Comparison of ENCODE assay signal across 36 cellular contexts in the genomic region with DNA sequence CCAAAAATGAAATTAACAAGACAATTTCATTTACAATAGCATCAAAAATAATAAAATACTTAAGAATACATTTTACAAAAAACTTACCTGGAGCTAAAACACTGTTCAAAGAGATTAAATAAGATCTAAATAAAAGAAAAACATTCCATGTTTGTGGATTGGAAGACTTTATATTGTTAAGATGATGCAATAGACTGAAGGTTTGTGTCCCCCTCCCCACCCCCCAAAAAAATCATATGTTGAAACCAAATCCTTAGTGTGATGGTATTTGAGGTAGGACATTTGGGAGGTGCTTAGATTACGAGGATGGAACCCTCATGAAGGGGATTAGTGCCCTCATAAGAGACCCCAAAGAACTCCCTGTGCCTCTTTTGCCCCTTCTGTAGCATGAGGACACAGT.
DNase-seq lines count a peak whose midpoint lies in the region; ATAC-seq, FAIRE-seq and TF ChIP-seq lines count a peak whose summit lies in the region.
"Had no signal": no experiment of that assay in that cellular context is flagged by ENCODE, and none has a peak within 500 bp of the region (broad histone marks: within the 10 kb centered on the region; RNA-seq: fewer than 3 reads in every experiment).

No MANE protein-coding gene starts in this region.

- H4K20me1 ChIP-seq in HepG2 (ENCODE audit: insufficient read depth, low read length) (no peaks in the 10 kb centered on the region), K562 (replicated peaks; ENCODE audit: control insufficient read depth, insufficient read depth, low read length) (no peaks in the 10 kb centered on the region)
- H4K20me1 ChIP-seq: BLaER1; BLaER1 treated with 17β-estradiol and CSF1 and Interleukin-3, amounts not matched to agents 10 nM and 100 nM had no signal

- 0 out of 5 replicates have a peak, but pooled peaks cover 0 to 1% of the 10 kb centered on the region in 2 experiments for H3K27me3 ChIP-seq in HepG2 (ENCODE audit: control insufficient read depth in 1 of 2, insufficient read depth in 2 of 2, low read length in 2 of 2)
- no peaks in the 10 kb centered on the region for H3K27me3 ChIP-seq in right lobe of liver
- H3K27me3 ChIP-seq in K562 (ENCODE audit: control insufficient read depth in 2 of 2, insufficient read depth in 2 of 2, low read length in 2 of 2), result no peaks in the 10 kb centered on the region; a peak in 2 of 5 replicates
- H3K27me3 ChIP-seq in effector memory CD4-positive, alpha-beta T cell (replicated peaks; ENCODE audit: control insufficient read depth, insufficient read depth, low read length, poor library complexity, severe bottlenecking), result no peaks in the 10 kb centered on the region
- H3K27me3 ChIP-seq: BE2C; BLaER1; BLaER1 treated with 17β-estradiol and CSF1 and Interleukin-3, amounts not matched to agents 10 nM and 100 nM had no signal

- TF ChIP-seq POLR2A in HepG2 (IDR thresholded peaks at IDR 0.05; ENCODE audit: insufficient read depth in 1 of 2, low read depth in 2 of 2, low read length in 2 of 2) (no peak), right lobe of liver (IDR thresholded peaks at IDR 0.05) (no peak), K562 (conservative IDR thresholded peaks at IDR 0.05) (no peak)

- H3K36me3 ChIP-seq in HepG2 (replicated peaks in 1 of 2; ENCODE audit: control insufficient read depth in 1 of 2, insufficient read depth in 2 of 2, low read length in 2 of 2) (no peaks in the 10 kb centered on the region), right lobe of liver (no peaks in the 10 kb centered on the region), K562 (ENCODE audit: control insufficient read depth, insufficient read depth, low read length) (no peaks in the 10 kb centered on the region)
- no peaks in the 10 kb centered on the region for H3K36me3 ChIP-seq in effector memory CD4-positive, alpha-beta T cell (ENCODE audit: control insufficient read depth, insufficient read depth, low read length)
- H3K36me3 ChIP-seq: BE2C; BLaER1; BLaER1 treated with 17β-estradiol and CSF1 and Interleukin-3, amounts not matched to agents 10 nM and 100 nM had no signal

- no peak overlapping the region for H3K4me3 ChIP-seq in HepG2 (replicated peaks in 1 of 3; ENCODE audit: insufficient read depth in 1 of 3, low read depth in 2 of 3, low read length in 3 of 3)
- H3K4me3 ChIP-seq in right lobe of liver, result no peak overlapping the region
- no peak overlapping the region for H3K4me3 ChIP-seq in K562
- H3K4me3 ChIP-seq in effector memory CD4-positive, alpha-beta T cell (ENCODE audit: insufficient read depth, low read depth, low read length, poor library complexity, severe bottlenecking), result no peak overlapping the region
- H3K4me3 ChIP-seq: A549; BLaER1; BLaER1 treated with 17β-estradiol and CSF1 and Interleukin-3, amounts not matched to agents 10 nM and 100 nM had no signal

- in situ Hi-C loops in HepG2 (cut with HindIII; ENCODE audit: extremely low pct_ligation_motif_present, low pct_unique_long_range_greater_than_20kb) (no loop called here), K562 (cut with MboI) (no loop called here)

- intact Hi-C loops in HepG2 (cut with micrococcal nuclease; ENCODE audit: unreplicated experiment) (no loop called here), right lobe of liver (cut with DNase I) (no loop called here), K562 (cut with micrococcal nuclease) (loop anchor here (2.0 kb wide), 1 partner anchor 21 kb away; no protein-coding TSS in a partner anchor)
- intact Hi-C loops in activated naive CD4-positive, alpha-beta T cell treated with anti-CD3 and anti-CD28 coated beads for 36 hours (cut with micrococcal nuclease), result no loop called here

- H3K4me1 ChIP-seq in HepG2 (ENCODE audit: insufficient read depth, low read length) (no peaks in the 10 kb centered on the region), right lobe of liver (no peaks in the 10 kb centered on the region), K562 (replicated peaks in 1 of 2; ENCODE audit: control insufficient read depth in 2 of 2, insufficient read depth in 2 of 2, low read length in 2 of 2) (no peaks in the 10 kb centered on the region)
- no peaks in the 10 kb centered on the region for H3K4me1 ChIP-seq in effector memory CD4-positive, alpha-beta T cell (ENCODE audit: control insufficient read depth, insufficient read depth, low read length, poor library complexity, severe bottlenecking)
- H3K4me1 ChIP-seq: A549; BE2C; BLaER1; BLaER1 treated with 17β-estradiol and CSF1 and Interleukin-3, amounts not matched to agents 10 nM and 100 nM; Caco-2 had no signal

- FAIRE-seq in HepG2 (lab: Jason Lieb, UNC), result no peak
- FAIRE-seq in A204.1 (lab: Jason Lieb, UNC), result peak; percentile 84
- peak; percentile 16 for FAIRE-seq in RCC 7860 (lab: Jason Lieb, UNC)
- no peak for FAIRE-seq in K562 (lab: Jason Lieb, UNC)
- FAIRE-seq: A549, D721Med had no signal

- ATAC-seq in HepG2 (no peak), right lobe of liver (no peak), K562 (no peak)
- ATAC-seq: A549; CD8-positive, alpha-beta T cell had no signal

- no peak for TF ChIP-seq RAD21 in HepG2 (CRISPR knock-in tag; IDR thresholded peaks at IDR 0.05)
- no peak for TF ChIP-seq RAD21 in K562 (CRISPR knock-in tag; conservative IDR thresholded peaks at IDR 0.05 in 1 of 2, IDR thresholded peaks at IDR 0.05 in 1 of 2)

- H3K9ac ChIP-seq in HepG2 (ENCODE audit: insufficient read depth, low read depth, low read length) (no peak overlapping the region), K562 (ENCODE audit: insufficient read depth in 1 of 2, low read depth in 2 of 2, low read length in 2 of 2) (no peak overlapping the region)
- H3K9ac ChIP-seq: BLaER1; BLaER1 treated with 17β-estradiol and CSF1 and Interleukin-3, amounts not matched to agents 10 nM and 100 nM had no signal

- peaks cover 27% of the 10 kb centered on the region for H3K27me3 Mint-ChIP-seq in activated naive CD4-positive, alpha-beta T cell treated with anti-CD3 and anti-CD28 coated beads for 36 hours (ENCODE audit: low read depth)

- no peaks in the 10 kb centered on the region for H3K9me3 ChIP-seq in HepG2 (ENCODE audit: low read length)
- no peaks in the 10 kb centered on the region for H3K9me3 ChIP-seq in right lobe of liver
- no peaks in the 10 kb centered on the region for H3K9me3 ChIP-seq in K562 (replicated peaks; ENCODE audit: control insufficient read depth, insufficient read depth, low read depth, low read length)
- H3K9me3 ChIP-seq in effector memory CD4-positive, alpha-beta T cell (ENCODE audit: control insufficient read depth, low read length), result no peaks in the 10 kb centered on the region
- H3K9me3 ChIP-seq: BE2C had no signal

- no peaks in the 10 kb centered on the region for H3K9me1 ChIP-seq in K562 (ENCODE audit: control insufficient read depth, insufficient read depth, low read length)

- H3K4me3 Mint-ChIP-seq in activated naive CD4-positive, alpha-beta T cell treated with anti-CD3 and anti-CD28 coated beads for 36 hours, result no peak overlapping the region
- H3K4me3 Mint-ChIP-seq: B cell; CD14-positive monocyte; CD4-positive, alpha-beta memory T cell; CD4-positive, alpha-beta T cell; CD4-positive, CD25-positive, alpha-beta regulatory T cell; CD8-positive, alpha-beta memory T cell; CD8-positive, alpha-beta T cell had no signal

- H3K79me2 ChIP-seq in HepG2 (ENCODE audit: insufficient read depth, low read length) (no peaks in the 10 kb centered on the region), K562 (ENCODE audit: control insufficient read depth, insufficient read depth, low read length) (no peaks in the 10 kb centered on the region)

- peaks cover 2% of the 10 kb centered on the region for H3K36me3 Mint-ChIP-seq in activated naive CD4-positive, alpha-beta T cell treated with anti-CD3 and anti-CD28 coated beads for 36 hours (ENCODE audit: low read depth)
- H3K36me3 Mint-ChIP-seq: CD14-positive monocyte; CD4-positive, CD25-positive, alpha-beta regulatory T cell; CD8-positive, alpha-beta T cell had no signal

- H3K9me3 Mint-ChIP-seq in activated naive CD4-positive, alpha-beta T cell treated with anti-CD3 and anti-CD28 coated beads for 36 hours, result peaks cover 4% of the 10 kb centered on the region

- CTCF ChIA-PET in HepG2 (lab: Yijun Ruan, JAX; ENCODE audit: low intra/inter-chr PET ratio, low total read pairs), result no interaction called here
- CTCF ChIA-PET in K562 (lab: Yijun Ruan, JAX; ENCODE audit: low intra/inter-chr PET ratio), result no interaction called here
- CTCF ChIA-PET in activated naive CD4-positive, alpha-beta T cell treated with anti-CD3 and anti-CD28 coated beads for 36 hours (lab: Charles Lee), result no interaction called here

- H3K27ac Mint-ChIP-seq in activated naive CD4-positive, alpha-beta T cell treated with anti-CD3 and anti-CD28 coated beads for 36 hours, result no peak overlapping the region
- H3K27ac Mint-ChIP-seq: B cell; CD14-positive monocyte; CD4-positive, alpha-beta memory T cell; CD4-positive, alpha-beta T cell; CD4-positive, CD25-positive, alpha-beta regulatory T cell; CD8-positive, alpha-beta memory T cell; CD8-positive, alpha-beta T cell had no signal

- H2AFZ ChIP-seq in HepG2 (ENCODE audit: low read length) (no peak overlapping the region), K562 (ENCODE audit: low read depth, low read length) (no peak overlapping the region)

- no peaks in the 10 kb centered on the region for H3K4me1 Mint-ChIP-seq in activated naive CD4-positive, alpha-beta T cell treated with anti-CD3 and anti-CD28 coated beads for 36 hours (ENCODE audit: low read depth)
- H3K4me1 Mint-ChIP-seq: B cell; CD14-positive monocyte; CD4-positive, alpha-beta memory T cell; CD4-positive, CD25-positive, alpha-beta regulatory T cell; CD8-positive, alpha-beta memory T cell had no signal

- TF ChIP-seq CTCF in HepG2 (CRISPR knock-in tag; IDR thresholded peaks at IDR 0.05) (no peak), right lobe of liver (IDR thresholded peaks at IDR 0.05) (no peak), K562 (IDR thresholded peaks at IDR 0.05 in 2 of 3, conservative IDR thresholded peaks at IDR 0.05 in 1 of 3; ENCODE audit: insufficient read depth in 2 of 3, low read depth in 1 of 3, low read length in 3 of 3) (no peak)

- POLR2A ChIA-PET in HepG2 (lab: Yijun Ruan, JAX), result no interaction called here
- POLR2A ChIA-PET in K562 (lab: Yijun Ruan, JAX), result no interaction called here

- TF ChIP-seq EP300 in HepG2 (IDR thresholded peaks at IDR 0.05; ENCODE audit: low read depth in 2 of 2, low read length in 2 of 2) (no peak), HepG2 (CRISPR knock-in tag; IDR thresholded peaks at IDR 0.05; ENCODE audit: borderline replicate concordance) (no peak), K562 (IDR thresholded peaks at IDR 0.05; ENCODE audit: low read length) (no peak)

- WGBS in HepG2 (ENCODE audit: low lambda C conversion rate), result 0% methylated on average over 1 of the region's 1 CpG
- WGBS in right lobe of liver (ENCODE audit: insufficient coverage, low coverage, low lambda C conversion rate, missing lambda C conversion rate), result 43% methylated on average over 1 of the region's 1 CpG
- 0% methylated on average over 1 of the region's 1 CpG for WGBS in K562 (ENCODE audit: insufficient coverage, low coverage, missing lambda C conversion rate)

- DNase-seq in HepG2 (ENCODE audit: low spot score) (no peak), right lobe of liver (no peak), RCC 7860 (ENCODE audit: low spot score) (no peak), K562 (ENCODE audit: extremely low read depth in 1 of 4, low spot score in 3 of 4) (no peak)
- no peak for DNase-seq in activated naive CD4-positive, alpha-beta T cell treated with anti-CD3 and anti-CD28 coated beads for 36 hours
- no peak for DNase-seq in activated effector memory CD4-positive, alpha-beta T cell treated with anti-CD3 and anti-CD28 coated beads, Interleukin-2, amount 50 U/mL, for 16 hours
- no peak for DNase-seq in effector memory CD4-positive, alpha-beta T cell
- DNase-seq: 8988T; ACHN; AML-193; BE2C; C1 segment of cervical spinal cord; Caco-2; Calu3; CD4-positive, alpha-beta memory T cell; CD4-positive, alpha-beta T cell; CD4-positive, CD25-positive, alpha-beta regulatory T cell; CD8-positive, alpha-beta memory T cell; CD8-positive, alpha-beta T cell; COR-L47; DMS 273 treated with DMSO at 0.1 percent for 48 hours; DMS153; DMS53; DMS79; DMS79 treated with DMSO at 0.1 percent for 48 hours; DND-41; EL had no signal

- H3K4me2 ChIP-seq in HepG2 (ENCODE audit: low read depth, low read length) (no peak overlapping the region), K562 (ENCODE audit: insufficient read depth, low read length) (no peak overlapping the region)
- H3K4me2 ChIP-seq: A549; BLaER1; BLaER1 treated with 17β-estradiol and CSF1 and Interleukin-3, amounts not matched to agents 10 nM and 100 nM had no signal

- H3K27ac ChIP-seq in HepG2 (ENCODE audit: extremely low read length, insufficient read depth, low read length) (no peak overlapping the region), right lobe of liver (no peak overlapping the region), K562 (ENCODE audit: extremely low read depth, low read depth, low read length) (no peak overlapping the region)
- no peak overlapping the region for H3K27ac ChIP-seq in effector memory CD4-positive, alpha-beta T cell (ENCODE audit: insufficient read depth, low read length, poor library complexity, severe bottlenecking)
- H3K27ac ChIP-seq: 22Rv1; A549; BLaER1; BLaER1 treated with 17β-estradiol and CSF1 and Interleukin-3, amounts not matched to agents 10 nM and 100 nM; C4-2B had no signal

- no TSS peak for BruUV-seq in HepG2 (replicated peaks; lab: Mats Ljungman, UMichigan)
- BruUV-seq in K562 (replicated peaks; lab: Mats Ljungman, UMichigan), result no TSS peak
